In the genomic region with DNA sequence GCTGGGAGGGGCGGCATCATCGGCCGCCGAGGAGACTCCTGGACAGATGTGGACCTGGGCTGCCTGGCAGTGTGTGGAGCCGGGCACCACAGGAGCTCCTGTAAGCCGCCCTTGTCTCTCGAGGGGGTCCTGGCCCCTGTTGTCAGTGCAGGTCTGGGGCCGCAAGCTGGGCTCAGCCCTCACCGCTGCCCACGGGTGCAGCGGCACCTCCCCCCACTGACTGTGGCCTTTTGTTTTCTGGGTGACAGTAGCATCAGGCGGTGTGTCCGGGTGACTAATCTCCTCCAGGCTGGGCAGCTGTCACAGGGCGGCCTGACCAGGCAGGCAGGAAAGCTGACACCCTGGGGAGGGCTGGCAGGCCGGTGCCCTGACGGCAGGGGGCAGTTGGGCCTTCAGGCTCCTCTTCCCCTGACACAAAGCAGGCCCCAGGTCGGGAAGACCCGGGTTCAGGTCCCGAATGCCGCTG, we compare ENCODE assay signal across 8 cellular contexts. TPM values are rescaled to one million over a fixed set of nuclear protein-coding genes. Genes with fewer than 3 reads are reported as not detected.
DNase-seq lines count a peak whose midpoint lies in the region; TF ChIP-seq lines count a peak whose summit lies in the region.
"Had no signal": no experiment of that assay in that cellular context is flagged by ENCODE, and none has a peak within 500 bp of the region (broad histone marks: within the 10 kb centered on the region; RNA-seq: fewer than 3 reads in every experiment).

No MANE protein-coding gene starts in this region.

- peak overlapping the region; percentile 80 for H3K4me2 ChIP-seq in mammary epithelial cell (ENCODE audit: insufficient read depth, low read depth, low read length)

- H4K20me1 ChIP-seq in mammary epithelial cell (ENCODE audit: insufficient read depth, low read length) = no peaks in the 10 kb centered on the region

- in situ Hi-C loops in mammary epithelial cell (cut with MboI; ENCODE audit: low sequenced_read_pairs in 2 of 2) = no loop called here
- in situ Hi-C loops in transverse colon (cut with MboI; ENCODE audit: low pct_ligation_motif_present in 1 of 4, low pct_unique_long_range_greater_than_20kb in 1 of 4, low sequenced_read_pairs in 3 of 4) = no loop called here

- WGBS in mammary epithelial cell (ENCODE audit: low coverage, missing lambda C conversion rate) = 10% methylated on average over 16 of the region's 20 CpGs
- 94% methylated on average over 16 of the region's 20 CpGs; no CpG with 5 or more reads in 1 of the 2 donors for WGBS in transverse colon (ENCODE audit: low coverage in 1 of 2), 2 donors

- H3K4me1 ChIP-seq in mammary epithelial cell (ENCODE audit: insufficient read depth, low read length) = peaks cover 39% of the 10 kb centered on the region
- peaks cover 23 to 37% (median 27%) of the 10 kb centered on the region in 4 donors for H3K4me1 ChIP-seq in transverse colon

- H3K79me2 ChIP-seq in mammary epithelial cell (ENCODE audit: insufficient read depth, low read length) = peaks cover 92% of the 10 kb centered on the region

- H3K4me3 ChIP-seq in mammary epithelial cell (replicated peaks in 1 of 3; ENCODE audit: insufficient read depth in 1 of 3, low read depth in 2 of 3, low read length in 3 of 3) (no peak overlapping the region), transverse colon (no peak overlapping the region)

- H3K9me3 ChIP-seq in mammary epithelial cell (replicated peaks; ENCODE audit: insufficient read depth, low read length) (no peaks in the 10 kb centered on the region), transverse colon (no peaks in the 10 kb centered on the region)

- H3K36me3 ChIP-seq in mammary epithelial cell (ENCODE audit: insufficient read depth, low read length) (peaks cover 7% of the 10 kb centered on the region), transverse colon (no peaks in the 10 kb centered on the region)

- H3K27me3 ChIP-seq in mammary epithelial cell (ENCODE audit: insufficient read depth, low read length) (no peaks in the 10 kb centered on the region), transverse colon (no peaks in the 10 kb centered on the region)

- intact Hi-C loops in mammary epithelial cell (cut with micrococcal nuclease) (no loop called here), transverse colon (cut with DNase I; ENCODE audit: low total_unique reads) (no loop called here)

- BruUV-seq in mammary epithelial cell (replicated peaks; lab: Mats Ljungman, UMichigan) = no TSS peak

- CTCF ChIA-PET in mammary epithelial cell (lab: Charles Lee; ENCODE audit: low non-redundant PET) = interaction anchor here (2.5 kb wide), 1 partner anchor 11 kb away, joined by 12 read pairs; no protein-coding TSS in a partner anchor

- TF ChIP-seq EP300 in transverse colon (IDR thresholded peaks at IDR 0.05; ENCODE audit: low read depth) = no peak

- no peak for TF ChIP-seq POLR2A in transverse colon (IDR thresholded peaks at IDR 0.05)

- peak overlapping the region; percentile 55 for H3K9ac ChIP-seq in mammary epithelial cell (ENCODE audit: insufficient read depth, low read length)

- H3K27ac ChIP-seq in mammary epithelial cell (ENCODE audit: insufficient read depth, low read depth, low read length) (peak overlapping the region; percentile 47), transverse colon (peak overlapping the region; percentile 27 to 80 (median 69))

- TF ChIP-seq CTCF in mammary epithelial cell (conservative IDR thresholded peaks at IDR 0.05 in 1 of 2, IDR thresholded peaks at IDR 0.05 in 1 of 2; ENCODE audit: extremely low read depth in 1 of 2, insufficient read depth in 1 of 2, low read depth in 1 of 2, low read length in 2 of 2) (peak; percentile 19 to 57), transverse colon (IDR thresholded peaks at IDR 0.05) (no peak)

- no peak overlapping the region for H2AFZ ChIP-seq in mammary epithelial cell (ENCODE audit: low read depth, low read length)

- dilution Hi-C loops in mammary epithelial cell (cut with HindIII; ENCODE audit: low sequenced_read_pairs) = no loop called here

- DNase-seq in LHCN-M2 (ENCODE audit: low read depth) = peak; percentile 95
- peak; percentile 83 for DNase-seq in mammary epithelial cell
- DNase-seq in left kidney (ENCODE audit: low read depth, low spot score) = peak; percentile 87
- no peak for DNase-seq in transverse colon
- DNase-seq in NCI-H2107 treated with DMSO at 0.1 percent for 48 hours (lab: John Stamatoyannopoulos, UW; ENCODE audit: unreplicated experiment) = no peak
- DNase-seq in NCI-H1092 (lab: John Stamatoyannopoulos, UW) = no peak
- no peak for DNase-seq in activated naive CD4-positive, alpha-beta T cell (lab: John Stamatoyannopoulos, UW)
- DNase-seq: OCI-M1 had no signal

RNA-seq across cellular contexts. Expression of gene DGKZ, which starts 16.2 kb away (rescaled TPM):
- total RNA-seq in LHCN-M2 (2014; rRNA removed) = 69.7 and 92.5 TPM in 2 replicates
- 50.2 TPM for polyA plus RNA-seq in LHCN-M2 (2012)
- 10 to 100 TPM; 80.7 to 83.6 TPM for total RNA-seq in mammary epithelial cell
- polyA plus RNA-seq in mammary epithelial cell = 71.3 TPM
- 90.3 TPM for polyA minus RNA-seq in mammary epithelial cell
- 100 to 1,000 TPM in 1 of 4 donors, 10 to 100 TPM in 3; 56.4 to 105 (median 67.7) TPM for total RNA-seq in transverse colon

RNA-seq across cellular contexts. Expression of gene MDK, which starts 18.0 kb away (rescaled TPM):
- 184 and 234 TPM in 2 replicates for total RNA-seq in LHCN-M2 (2014; rRNA removed)
- polyA plus RNA-seq in LHCN-M2 (2012) = 272 TPM
- total RNA-seq in mammary epithelial cell = 1 to 10 TPM; 2.3 to 2.4 TPM
- 2.1 TPM for polyA plus RNA-seq in mammary epithelial cell
- polyA minus RNA-seq in mammary epithelial cell = not detected
- total RNA-seq in transverse colon = 100 to 1,000 TPM in 3 of 4 donors, 10 to 100 TPM in 1; 34.4 to 309 (median 180) TPM

RNA-seq across cellular contexts. Expression of gene CHRM4, which starts 28.1 kb away (rescaled TPM):
- total RNA-seq in LHCN-M2 (2014; rRNA removed) (0.19 and 0.29 TPM in 2 replicates), mammary epithelial cell (under 1 TPM in 1 of 2 donors, not detected in 1; 0.17 TPM), transverse colon (1 to 10 TPM in 1 of 4 donors, under 1 TPM in 1, not detected in 2; 0.82 to 3.3 TPM)
- 0.15 TPM for polyA plus RNA-seq in LHCN-M2 (2012)
- 0.03 TPM for polyA plus RNA-seq in mammary epithelial cell
- not detected for polyA minus RNA-seq in mammary epithelial cell

Comparison
In these comparisons a context has a peak if more than half of its experiments do, and no peak if none do; other contexts are left out.
1. DNase-seq: peak in LHCN-M2 (single experiment), mammary epithelial cell (single experiment) and left kidney (single experiment); none in transverse colon (single experiment), NCI-H2107 treated with DMSO at 0.1 percent for 48 hours (single experiment), NCI-H1092 (single experiment) and activated naive CD4-positive, alpha-beta T cell (0 of 4).
2. CTCF ChIP-seq: peak in mammary epithelial cell (2 of 2); none in transverse colon (0 of 5).
3. RNA of gene MDK, which starts 18.0 kb away (total RNA-seq): 34.4 to 309 TPM in transverse colon and 184 to 234 TPM in LHCN-M2; 2.3 to 2.4 TPM in mammary epithelial cell; every median in the first group is over 10 times any median in the second.